Comparison of ENCODE assay signal across 8 cellular contexts in genomic region chr2:26033270-26033768, GRCh38. TPM values are rescaled to one million over a fixed set of nuclear protein-coding genes. Genes with fewer than 3 reads are reported as not detected.
DNase-seq lines count a peak whose midpoint lies in the region; ATAC-seq and TF ChIP-seq lines count a peak whose summit lies in the region.

No MANE protein-coding gene starts in this region.

- no peaks in the 10 kb centered on the region for H3K9me3 ChIP-seq in WERI-Rb-1 (ENCODE audit: severe bottlenecking)

- TF ChIP-seq POLR2A in GM18526 (IDR thresholded peaks at IDR 0.05; ENCODE audit: extremely low read depth, insufficient read length): peak; percentile 31

- peaks cover 28 to 49% of the 10 kb centered on the region in 2 donors for H3K4me1 Mint-ChIP-seq in natural killer cell

- peak overlapping the region; percentile 95 for H3K4me3 Mint-ChIP-seq in natural killer cell

- intact Hi-C loops in natural killer cell (cut with micrococcal nuclease): no loop called here

- H3K9me3 Mint-ChIP-seq in natural killer cell: no peaks in the 10 kb centered on the region

- no peak for TF ChIP-seq CTCF in AG10803 (conservative IDR thresholded peaks at IDR 0.05; ENCODE audit: low read length)
- no peak for TF ChIP-seq CTCF in WERI-Rb-1 (IDR thresholded peaks at IDR 0.05; ENCODE audit: low read depth, low read length)
- no peak for TF ChIP-seq CTCF in natural killer cell (IDR thresholded peaks at IDR 0.05)

- ATAC-seq in HG03108 (IDR thresholded peaks at IDR 0.05; ENCODE audit: unreplicated experiment): peak; percentile 17
- ATAC-seq in natural killer cell: no peak

- H3K27me3 ChIP-seq in WERI-Rb-1 (ENCODE audit: insufficient read depth, low read depth, severe bottlenecking): no peaks in the 10 kb centered on the region

- peak overlapping the region; percentile 88 to 98 for H3K27ac Mint-ChIP-seq in natural killer cell

- H3K36me3 Mint-ChIP-seq in natural killer cell: no peaks in the 10 kb centered on the region

- peak; percentile 76 for DNase-seq in AG10803 (ENCODE audit: low read depth)
- DNase-seq in NCI-H2107 treated with DMSO at 0.1 percent for 48 hours (lab: John Stamatoyannopoulos, UW; ENCODE audit: unreplicated experiment): peak; percentile 87
- DNase-seq in WERI-Rb-1: no peak
- peak; percentile 79 for DNase-seq in fibroblast of peridontal ligament (ENCODE audit: extremely low read depth)
- no peak for DNase-seq in natural killer cell
- no peak for DNase-seq in activated effector memory CD4-positive, alpha-beta T cell treated with Interleukin-2 at 50 U/mL for 16 hours

- H3K36me3 ChIP-seq in WERI-Rb-1: peaks cover 36% of the 10 kb centered on the region

- H3K27ac ChIP-seq in WERI-Rb-1: peak overlapping the region; percentile 87

- H3K4me3 ChIP-seq in AG10803 (ENCODE audit: low read length) (peak overlapping the region; percentile 91), WERI-Rb-1 (ENCODE audit: low read depth, low read length) (peak overlapping the region; percentile 82)

- peaks cover 0 to under 1% of the 10 kb centered on the region in 2 donors for H3K27me3 Mint-ChIP-seq in natural killer cell (ENCODE audit: low read depth in 2 of 2)

RNA-seq across cellular contexts. Expression of gene RAB10, which starts 0.6 kb away (rescaled TPM):
- total RNA-seq in natural killer cell: 10 to 100 TPM; 35.8 to 44.2 (median 39.5) TPM

RNA-seq across cellular contexts. Expression of gene KIF3C, which starts 51.0 kb away (rescaled TPM):
- total RNA-seq in natural killer cell: 1 to 10 TPM; 4.4 to 6.8 (median 5.1) TPM

Comparison
In these comparisons a context has a peak if more than half of its experiments do, and no peak if none do; other contexts are left out.
1. DNase-seq: peak in AG10803 (single experiment), NCI-H2107 treated with DMSO at 0.1 percent for 48 hours (single experiment) and fibroblast of peridontal ligament (single experiment); none in WERI-Rb-1 (single experiment), natural killer cell (single experiment) and activated effector memory CD4-positive, alpha-beta T cell treated with Interleukin-2 at 50 U/mL for 16 hours (single experiment).